In the genomic region with DNA sequence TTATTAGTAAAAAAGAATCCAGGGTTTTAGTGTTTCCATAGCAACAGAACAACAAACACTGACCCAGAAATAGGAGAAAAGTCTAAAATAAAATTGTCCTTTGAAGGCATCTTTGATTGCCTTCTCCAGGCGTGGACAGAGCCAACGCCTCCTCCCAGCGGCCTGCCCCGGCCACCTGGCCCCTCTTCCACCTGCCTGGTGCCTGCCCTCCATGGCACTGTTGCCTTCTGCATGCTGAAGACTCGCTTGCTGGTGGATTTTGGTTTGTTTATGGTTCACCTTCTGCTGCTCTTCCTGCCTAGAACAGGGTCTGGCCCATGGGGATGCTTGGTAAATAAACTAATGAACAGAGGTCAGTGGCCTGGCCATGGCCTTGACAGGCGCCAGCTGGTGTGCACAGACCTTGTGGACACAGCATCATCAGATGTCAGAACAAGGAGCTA, we compare ENCODE assay signal across 18 cellular contexts.
"Had no signal": no experiment of that assay in that cellular context is flagged by ENCODE, and none has a peak within 500 bp of the region (broad histone marks: within the 10 kb centered on the region; RNA-seq: fewer than 3 reads in every experiment).

No MANE protein-coding gene starts in this region.

- H3K27ac Mint-ChIP-seq: activated CD4-positive, alpha-beta T cell treated with anti-CD3 and anti-CD28 coated beads, Interleukin-2, amount 10 ng/mL, durations not matched to agents 7 days and 5 days; dendritic cell treated with granulocyte-macrophage colony-stimulating factor and Interleukin-4, amounts not matched to agents 40 ng/mL and 50 ng/mL, for 4 days had no signal

- ATAC-seq: activated CD4-positive, CD25-positive, alpha-beta regulatory T cell treated with anti-CD3 and anti-CD28 coated beads, Interleukin-2, amount 50 U/mL, for 24 hours; activated T-cell treated with anti-CD3 and anti-CD28 coated beads, Interleukin-2, amount 50 U/mL, for 4 hours had no signal

- H3K4me1 ChIP-seq: breast epithelium had no signal

- H3K36me3 ChIP-seq: breast epithelium, esophagus squamous epithelium, stomach had no signal

- DNase-seq: activated CD4-positive, alpha-beta T cell treated with anti-CD3 and anti-CD28 coated beads, Interleukin-2, amount 10 ng/mL, durations not matched to agents 7 days and 5 days; activated CD8-positive, alpha-beta memory T cell treated with anti-CD3 and anti-CD28 coated beads, Interleukin-2, amount 50 U/mL, for 4 hours; activated naive CD4-positive, alpha-beta T cell treated with anti-CD3 and anti-CD28 coated beads, Interleukin-2, amount 50 U/mL, for 16 hours; activated T-cell treated with anti-CD3 and anti-CD28 coated beads, Interleukin-2, amount 50 U/mL, for 4 hours; aorta; effector memory CD4-positive, alpha-beta T cell; esophagus squamous epithelium; kidney glomerular epithelial cell; midbrain; occipital lobe; small intestine; stimulated activated CD4-positive, alpha-beta T cell treated with anti-CD3 and anti-CD28 coated beads, Interleukin-15, amount 100 ng/mL, for 24 hours; stimulated activated CD4-positive, alpha-beta T cell treated with anti-CD3 and anti-CD28 coated beads, Interleukin-2, amount 100 ng/mL, for 48 hours; stomach; trophoblast cell had no signal

- H3K4me3 ChIP-seq: breast epithelium, esophagus squamous epithelium, stomach had no signal

- H3K4me1 Mint-ChIP-seq: activated CD4-positive, alpha-beta T cell treated with anti-CD3 and anti-CD28 coated beads, Interleukin-2, amount 10 ng/mL, durations not matched to agents 7 days and 5 days had no signal

- H3K27ac ChIP-seq: breast epithelium, esophagus squamous epithelium had no signal

- H3K4me3 Mint-ChIP-seq: activated CD4-positive, alpha-beta T cell treated with anti-CD3 and anti-CD28 coated beads, Interleukin-2, amount 10 ng/mL, durations not matched to agents 7 days and 5 days; activated T-cell treated with anti-CD3 and anti-CD28 coated beads, Interleukin-2, amount 50 U/mL, for 4 hours; dendritic cell treated with granulocyte-macrophage colony-stimulating factor and Interleukin-4, amounts not matched to agents 40 ng/mL and 50 ng/mL, for 4 days had no signal

- H3K27me3 ChIP-seq: breast epithelium had no signal
